9 cellular contexts compared by ENCODE assay signal in the genomic region with DNA sequence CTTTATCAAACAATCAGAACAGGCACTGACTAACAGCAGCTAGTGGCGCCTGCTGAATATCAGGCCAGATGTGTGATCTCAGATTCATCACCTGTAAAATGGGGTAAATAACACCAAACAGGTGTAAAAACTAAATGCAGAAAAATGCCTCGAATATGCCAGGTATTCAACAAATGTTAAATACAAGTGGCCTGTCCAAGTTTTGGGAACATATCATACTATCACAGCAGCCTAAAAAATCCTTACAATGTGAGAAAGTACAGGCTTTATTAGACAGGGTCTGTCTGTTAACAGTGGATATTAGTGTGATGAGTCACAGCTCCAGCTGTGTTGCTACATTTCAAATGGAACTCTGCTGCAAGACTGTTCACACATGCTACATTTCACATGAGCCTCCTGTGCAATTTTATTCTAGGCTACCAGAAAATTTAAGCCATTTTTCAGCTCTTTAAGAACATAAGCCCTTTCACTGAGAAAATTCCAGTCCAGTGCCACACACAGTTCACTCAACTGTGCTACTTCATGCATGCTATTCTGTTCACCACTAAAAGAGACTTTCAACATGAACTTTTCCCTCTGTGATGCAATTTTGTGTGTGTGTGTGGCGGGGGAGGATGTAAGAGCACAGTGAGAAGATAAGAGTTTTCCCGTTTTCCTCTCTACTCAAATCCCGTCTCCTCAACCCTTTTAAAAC. TPM values are rescaled to one million over a fixed set of nuclear protein-coding genes. Genes with fewer than 3 reads are reported as not detected.
DNase-seq lines count a peak whose midpoint lies in the region; ATAC-seq and TF ChIP-seq lines count a peak whose summit lies in the region.
"Had no signal": no experiment of that assay in that cellular context is flagged by ENCODE, and none has a peak within 500 bp of the region (broad histone marks: within the 10 kb centered on the region; RNA-seq: fewer than 3 reads in every experiment).

No MANE protein-coding gene starts in this region.

- CTCF ChIA-PET in activated CD8-positive, alpha-beta memory T cell treated with anti-CD3 and anti-CD28 coated beads, Interleukin-2, amount 10 ng/mL, durations not matched to agents 7 days and 5 days (lab: Charles Lee) = interaction anchor here (1.4 kb wide), 1 partner anchor 8 kb away, joined by 3 read pairs; no protein-coding TSS in a partner anchor

- peak; percentile 89 for ATAC-seq in gastroesophageal sphincter
- ATAC-seq in activated CD8-positive, alpha-beta memory T cell treated with anti-CD3 and anti-CD28 coated beads, Interleukin-2, amount 10 ng/mL, durations not matched to agents 7 days and 5 days = no peak
- ATAC-seq: GM12878 had no signal

- H3K4me3 Mint-ChIP-seq in activated CD8-positive, alpha-beta memory T cell treated with anti-CD3 and anti-CD28 coated beads, Interleukin-2, amount 10 ng/mL, durations not matched to agents 7 days and 5 days = no peak overlapping the region
- H3K4me3 Mint-ChIP-seq in CD14-positive monocyte = no peak overlapping the region

- DNase-seq in ELR (ENCODE audit: low read depth) (peak; percentile 76), SK-N-MC (ENCODE audit: low read depth, low spot score) (peak; percentile 60), retinal pigment epithelial cell (ENCODE audit: low read depth) (peak; percentile 91), cortex of kidney (lab: John Stamatoyannopoulos, UW) (no peak), hippocampal formation (lab: John Stamatoyannopoulos, UW) (no peak), CD14-positive monocyte (ENCODE audit: low spot score) (no peak)
- no peak for DNase-seq in activated CD8-positive, alpha-beta memory T cell treated with anti-CD3 and anti-CD28 coated beads, Interleukin-2, amount 10 ng/mL, durations not matched to agents 7 days and 5 days

- H3K4me1 ChIP-seq in gastroesophageal sphincter = peaks cover 0 to 20% (median 3%) of the 10 kb centered on the region in 3 donors

- H3K4me3 ChIP-seq in SK-N-MC = peak overlapping the region; percentile 66
- H3K4me3 ChIP-seq in gastroesophageal sphincter = no peak overlapping the region
- no peak overlapping the region for H3K4me3 ChIP-seq in retinal pigment epithelial cell (ENCODE audit: low read length)
- H3K4me3 ChIP-seq: GM12878 had no signal

- no peaks in the 10 kb centered on the region for H3K9me3 ChIP-seq in SK-N-MC (ENCODE audit: low read depth, low read length)
- H3K9me3 ChIP-seq in gastroesophageal sphincter = no peaks in the 10 kb centered on the region

- 36 to 41% methylated on average over 5 of the region's 5 CpGs for WGBS in gastroesophageal sphincter (ENCODE audit: low coverage in 1 of 2), 2 donors

- peak overlapping the region; percentile 65 for H3K9ac ChIP-seq in SK-N-MC (ENCODE audit: insufficient read length)

- peak overlapping the region; percentile 90 for H3K27ac ChIP-seq in SK-N-MC
- peak overlapping the region in 3 of 4 donors; percentile 11 to 48 (median 34) for H3K27ac ChIP-seq in gastroesophageal sphincter

- H3K27ac Mint-ChIP-seq in activated CD8-positive, alpha-beta memory T cell treated with anti-CD3 and anti-CD28 coated beads, Interleukin-2, amount 10 ng/mL, durations not matched to agents 7 days and 5 days = no peak overlapping the region
- H3K27ac Mint-ChIP-seq in CD14-positive monocyte = no peak overlapping the region

- H3K27me3 ChIP-seq in gastroesophageal sphincter = no peaks in the 10 kb centered on the region

- peaks cover 13% of the 10 kb centered on the region for H3K27me3 Mint-ChIP-seq in activated CD8-positive, alpha-beta memory T cell treated with anti-CD3 and anti-CD28 coated beads, Interleukin-2, amount 10 ng/mL, durations not matched to agents 7 days and 5 days
- no peaks in the 10 kb centered on the region for H3K27me3 Mint-ChIP-seq in CD14-positive monocyte (ENCODE audit: low read depth in 3 of 3)

- intact Hi-C loops in CD14-positive monocyte (cut with micrococcal nuclease) = no loop called here

- no peaks in the 10 kb centered on the region for H3K4me1 Mint-ChIP-seq in activated CD8-positive, alpha-beta memory T cell treated with anti-CD3 and anti-CD28 coated beads, Interleukin-2, amount 10 ng/mL, durations not matched to agents 7 days and 5 days
- no peaks in the 10 kb centered on the region for H3K4me1 Mint-ChIP-seq in CD14-positive monocyte

- no peaks in the 10 kb centered on the region for H3K9me3 Mint-ChIP-seq in activated CD8-positive, alpha-beta memory T cell treated with anti-CD3 and anti-CD28 coated beads, Interleukin-2, amount 10 ng/mL, durations not matched to agents 7 days and 5 days (ENCODE audit: low read depth)
- H3K9me3 Mint-ChIP-seq in CD14-positive monocyte = peaks cover 0 to 8% (median 0%) of the 10 kb centered on the region in 7 donors

- no peak for TF ChIP-seq POLR2A in gastroesophageal sphincter (IDR thresholded peaks at IDR 0.05)

- TF ChIP-seq EP300 in gastroesophageal sphincter (IDR thresholded peaks at IDR 0.05) = no peak

- no peaks in the 10 kb centered on the region for H3K36me3 Mint-ChIP-seq in activated CD8-positive, alpha-beta memory T cell treated with anti-CD3 and anti-CD28 coated beads, Interleukin-2, amount 10 ng/mL, durations not matched to agents 7 days and 5 days
- peaks cover 0 to 7% of the 10 kb centered on the region in 2 donors for H3K36me3 Mint-ChIP-seq in CD14-positive monocyte

- H3K36me3 ChIP-seq in SK-N-MC (ENCODE audit: insufficient read depth, low read length) = no peaks in the 10 kb centered on the region
- H3K36me3 ChIP-seq in gastroesophageal sphincter = peaks cover 0 to 48% of the 10 kb centered on the region in 2 donors

- no peak for TF ChIP-seq CTCF in gastroesophageal sphincter (IDR thresholded peaks at IDR 0.05)
- TF ChIP-seq CTCF in retinal pigment epithelial cell (conservative IDR thresholded peaks at IDR 0.05; ENCODE audit: low read depth, low read length) = no peak
- no peak for TF ChIP-seq CTCF in CD14-positive monocyte (IDR thresholded peaks at IDR 0.05)

RNA-seq across cellular contexts. Expression of a gene that starts 56.7 kb away (rescaled TPM):
- total RNA-seq in gastroesophageal sphincter = 100 to 1,000 TPM; 219 to 336 (median 299) TPM
- total RNA-seq in activated CD8-positive, alpha-beta memory T cell treated with anti-CD3 and anti-CD28 coated beads, Interleukin-2, amount 10 ng/mL, durations not matched to agents 7 days and 5 days = not detected
- polyA plus RNA-seq in CD14-positive monocyte = 1 to 10 TPM; 1.0 to 1.1 TPM

Comparison
In these comparisons a context has a peak if more than half of its experiments do, and no peak if none do; other contexts are left out.
1. DNase-seq: peak in ELR (single experiment), SK-N-MC (single experiment) and retinal pigment epithelial cell (single experiment); none in cortex of kidney (single experiment), hippocampal formation (0 of 2), activated CD8-positive, alpha-beta memory T cell treated with anti-CD3 and anti-CD28 coated beads, Interleukin-2, amount 10 ng/mL, durations not matched to agents 7 days and 5 days (single experiment) and CD14-positive monocyte (single experiment).
2. RNA of a gene that starts 56.7 kb away (total RNA-seq): 219 to 336 TPM in gastroesophageal sphincter; not detected in activated CD8-positive, alpha-beta memory T cell treated with anti-CD3 and anti-CD28 coated beads, Interleukin-2, amount 10 ng/mL, durations not matched to agents 7 days and 5 days; every median in the first group is over 100 times any median in the second.